ENCODE assay signal across 8 cellular contexts in genomic region chr20:37178839-37179670, GRCh38. TPM values are rescaled to one million over a fixed set of nuclear protein-coding genes. Genes with fewer than 3 reads are reported as not detected.
DNase-seq lines count a peak whose midpoint lies in the region; ATAC-seq and TF ChIP-seq lines count a peak whose summit lies in the region.

MROH8 (minus strand) TSS chr20:37179548.
RPN2 (plus strand) TSS chr20:37179330; CDS start chr20:37179357, 27 bp downstream.

- peak; percentile 80 for ATAC-seq in HG03457 (IDR thresholded peaks at IDR 0.05; ENCODE audit: unreplicated experiment)

- H3K27me3 ChIP-seq in BJ (ENCODE audit: control insufficient read depth, insufficient read depth, low read length), result no peaks in the 10 kb centered on the region

- H3K27ac ChIP-seq in cingulate gyrus (ENCODE audit: low read depth, low read length), result peak within 1 kb of the TSS; percentile 96

- CTCF ChIA-PET in BJ (lab: Yijun Ruan, JAX), result interaction anchor here (0.6 to 3.2 kb wide), 10 partner anchors 11 to 1012 kb away, joined by 3 to 23 read pairs (median 4); no protein-coding TSS in a partner anchor

- peak; percentile 83 for DNase-seq in BJ (ENCODE audit: low read depth)
- peak; percentile 67 for DNase-seq in GM19240 (ENCODE audit: insufficient read length, low spot score)
- DNase-seq in NCI-H524 (lab: John Stamatoyannopoulos, UW), result peak; percentile 97 to 98
- peak; percentile 91 to 92 for DNase-seq in activated CD4-positive, alpha-beta T cell treated with anti-CD3 and anti-CD28 coated beads for 4 hours
- peak; percentile 98 for DNase-seq in kidney tubule cell (ENCODE audit: low spot score)
- peak; percentile 79 to 86 for DNase-seq in stimulated activated CD4-positive, alpha-beta T cell treated with anti-CD3 and anti-CD28 coated beads, Interleukin-1b, Interleukin-23, amount 100 ng/mL, for 1 hour (ENCODE audit: low read depth in 2 of 2)

- peaks cover 3% of the 10 kb centered on the region; the same call in 1 of the 2 replicates for H3K36me3 ChIP-seq in BJ (ENCODE audit: control insufficient read depth, insufficient read depth, low read length)

- peak within 1 kb of the TSS; percentile 61 for H3K4me3 ChIP-seq in BJ (ENCODE audit: low read depth, low read length)

- TF ChIP-seq CTCF in BJ (IDR thresholded peaks at IDR 0.05; ENCODE audit: insufficient read depth, low read depth, low read length), result no peak

- POLR2A ChIA-PET in BJ (lab: Charles Lee), result interaction anchor here (0.6 to 0.9 kb wide), 2 partner anchors 11 to 822 kb away, joined by 4 read pairs; no protein-coding TSS in a partner anchor

RNA-seq across cellular contexts. Expression of gene MROH8, which starts in this region (rescaled TPM):
- polyA plus RNA-seq in BJ (2011; rRNA removed), result 2.4 and 2.7 TPM in 2 replicates
- polyA minus RNA-seq in BJ (2011; rRNA and poly(A)+ RNA removed), result 1.2 and 1.7 TPM in 2 replicates

RNA-seq across cellular contexts. Expression of gene RPN2, which starts in this region (rescaled TPM):
- 647 and 834 TPM in 2 replicates for polyA plus RNA-seq in BJ (2011; rRNA removed)
- 154 and 246 TPM in 2 replicates for polyA minus RNA-seq in BJ (2011; rRNA and poly(A)+ RNA removed)

Comparison
In these comparisons a context has a peak if more than half of its experiments do, and no peak if none do; other contexts are left out.
1. Peak in every context shown above with its lines: DNase-seq, ATAC-seq, H3K4me3 ChIP-seq and H3K27ac ChIP-seq.